Comparison of ENCODE assay signal across 19 cellular contexts in genomic region chrY:19392876-19393275, GRCh38.
DNase-seq lines count a peak whose midpoint lies in the region; ATAC-seq lines count a peak whose summit lies in the region.
"Had no signal": no experiment of that assay in that cellular context is flagged by ENCODE, and none has a peak within 500 bp of the region (broad histone marks: within the 10 kb centered on the region; RNA-seq: fewer than 3 reads in every experiment).

No MANE protein-coding gene starts in this region.

- peak overlapping the region; percentile 64 for H2AFZ ChIP-seq in ACC112 (ENCODE audit: low read length, unreplicated experiment)
- H2AFZ ChIP-seq: GM23248 had no signal

- POLR2A ChIA-PET in activated CD4-positive, alpha-beta T cell treated with anti-CD3 and anti-CD28 coated beads, Interleukin-2, amount 10 ng/mL, durations not matched to agents 7 days and 5 days (lab: Charles Lee) = no interaction called here
- POLR2A ChIA-PET in activated naive CD8-positive, alpha-beta T cell treated with anti-CD3 and anti-CD28 coated beads, Interleukin-2, amount 10 ng/mL, durations not matched to agents 7 days and 5 days (lab: Charles Lee) = interaction anchor here (0.7 kb wide), 1 partner anchor 1127 kb away, joined by 3 read pairs; no protein-coding TSS in a partner anchor

- H3K4me1 ChIP-seq in ACC112 (ENCODE audit: control insufficient read depth, insufficient read depth, low read length, unreplicated experiment) = no peaks in the 10 kb centered on the region
- H3K4me1 ChIP-seq: BLaER1 treated with 17β-estradiol and CSF1 and Interleukin-3, amounts not matched to agents 10 nM and 100 nM; Peyer's patch had no signal

- no peak for DNase-seq in activated CD4-positive, alpha-beta T cell treated with anti-CD3 and anti-CD28 coated beads, Interleukin-2, amount 10 ng/mL, durations not matched to agents 7 days and 5 days
- DNase-seq in activated CD4-positive, alpha-beta T cell treated with anti-CD3 and anti-CD28 coated beads, Interleukin-2, amount 50 U/mL, for 48 hours = no peak
- DNase-seq in T-helper 17 cell = no peak
- no peak for DNase-seq in activated naive CD8-positive, alpha-beta T cell treated with anti-CD3 and anti-CD28 coated beads, Interleukin-2, amount 10 ng/mL, durations not matched to agents 7 days and 5 days
- DNase-seq in NCI-H748 treated with DMSO at 0.1 percent for 48 hours (lab: John Stamatoyannopoulos, UW) = no peak
- no peak for DNase-seq in midbrain (lab: John Stamatoyannopoulos, UW)
- no peak for DNase-seq in NCI-H2107 (lab: John Stamatoyannopoulos, UW)
- DNase-seq: DMS 273 treated with DMSO at 0.1 percent for 48 hours, GM23248, HCEC 1CT, Karpas-422, MG63, NCI-H1092, NCI-H146, NCI-H2081, NCI-H510A treated with DMSO at 0.1 percent for 48 hours, Peyer's patch had no signal

- H3K4me3 ChIP-seq in ACC112 (ENCODE audit: low read depth, low read length) = no peak overlapping the region
- H3K4me3 ChIP-seq: BLaER1 treated with 17β-estradiol and CSF1 and Interleukin-3, amounts not matched to agents 10 nM and 100 nM; GM23248; MG63; Peyer's patch had no signal

- H3K27ac Mint-ChIP-seq in activated CD4-positive, alpha-beta T cell treated with anti-CD3 and anti-CD28 coated beads, Interleukin-2, amount 10 ng/mL, durations not matched to agents 7 days and 5 days = peak overlapping the region; percentile 83
- H3K27ac Mint-ChIP-seq in T-helper 17 cell = peak overlapping the region; percentile 27
- peak overlapping the region; percentile 89 for H3K27ac Mint-ChIP-seq in activated naive CD8-positive, alpha-beta T cell treated with anti-CD3 and anti-CD28 coated beads, Interleukin-2, amount 10 ng/mL, durations not matched to agents 7 days and 5 days

- H3K9me3 ChIP-seq in T-helper 17 cell (ENCODE audit: control insufficient read depth, low read length, poor library complexity, severe bottlenecking) = no peaks in the 10 kb centered on the region
- H3K9me3 ChIP-seq: BLaER1 treated with 17β-estradiol and CSF1 and Interleukin-3, amounts not matched to agents 10 nM and 100 nM; MG63; Peyer's patch had no signal

- no peaks in the 10 kb centered on the region for H3K79me2 ChIP-seq in ACC112 (ENCODE audit: control insufficient read depth, insufficient read depth, low read length, unreplicated experiment)

- no peaks in the 10 kb centered on the region for H3K36me3 ChIP-seq in ACC112 (ENCODE audit: insufficient read depth, low read length)
- H3K36me3 ChIP-seq: BLaER1 treated with 17β-estradiol and CSF1 and Interleukin-3, amounts not matched to agents 10 nM and 100 nM; MG63; Peyer's patch had no signal

- peak overlapping the region; percentile 65 for H3K4me3 Mint-ChIP-seq in activated CD4-positive, alpha-beta T cell treated with anti-CD3 and anti-CD28 coated beads, Interleukin-2, amount 10 ng/mL, durations not matched to agents 7 days and 5 days
- peak overlapping the region; percentile 80 for H3K4me3 Mint-ChIP-seq in T-helper 17 cell
- H3K4me3 Mint-ChIP-seq in activated naive CD8-positive, alpha-beta T cell treated with anti-CD3 and anti-CD28 coated beads, Interleukin-2, amount 10 ng/mL, durations not matched to agents 7 days and 5 days = peak overlapping the region; percentile 81

- H3K27ac ChIP-seq in ACC112 (ENCODE audit: low read depth, low read length) = no peak overlapping the region
- H3K27ac ChIP-seq: BLaER1 treated with 17β-estradiol and CSF1 and Interleukin-3, amounts not matched to agents 10 nM and 100 nM; GM23248; Peyer's patch had no signal

- CTCF ChIA-PET in activated CD4-positive, alpha-beta T cell treated with anti-CD3 and anti-CD28 coated beads, Interleukin-2, amount 10 ng/mL, durations not matched to agents 7 days and 5 days (lab: Charles Lee) = no interaction called here

- H3K36me3 Mint-ChIP-seq in activated CD4-positive, alpha-beta T cell treated with anti-CD3 and anti-CD28 coated beads, Interleukin-2, amount 10 ng/mL, durations not matched to agents 7 days and 5 days (ENCODE audit: low read depth) = peaks cover 1% of the 10 kb centered on the region
- no peaks in the 10 kb centered on the region for H3K36me3 Mint-ChIP-seq in T-helper 17 cell (ENCODE audit: low read depth)
- H3K36me3 Mint-ChIP-seq in activated naive CD8-positive, alpha-beta T cell treated with anti-CD3 and anti-CD28 coated beads, Interleukin-2, amount 10 ng/mL, durations not matched to agents 7 days and 5 days = peaks cover 4% of the 10 kb centered on the region

- no peaks in the 10 kb centered on the region for H3K9me3 Mint-ChIP-seq in activated CD4-positive, alpha-beta T cell treated with anti-CD3 and anti-CD28 coated beads, Interleukin-2, amount 10 ng/mL, durations not matched to agents 7 days and 5 days
- H3K9me3 Mint-ChIP-seq in activated naive CD8-positive, alpha-beta T cell treated with anti-CD3 and anti-CD28 coated beads, Interleukin-2, amount 10 ng/mL, durations not matched to agents 7 days and 5 days = no peaks in the 10 kb centered on the region

- H3K27me3 ChIP-seq in ACC112 (ENCODE audit: insufficient read depth, low read length) = no peaks in the 10 kb centered on the region
- H3K27me3 ChIP-seq: BLaER1 treated with 17β-estradiol and CSF1 and Interleukin-3, amounts not matched to agents 10 nM and 100 nM; MG63; Peyer's patch had no signal

- H3K4me1 Mint-ChIP-seq in activated CD4-positive, alpha-beta T cell treated with anti-CD3 and anti-CD28 coated beads, Interleukin-2, amount 10 ng/mL, durations not matched to agents 7 days and 5 days = peaks cover 18% of the 10 kb centered on the region
- H3K4me1 Mint-ChIP-seq in T-helper 17 cell = peaks cover 6% of the 10 kb centered on the region
- peaks cover 10% of the 10 kb centered on the region for H3K4me1 Mint-ChIP-seq in activated naive CD8-positive, alpha-beta T cell treated with anti-CD3 and anti-CD28 coated beads, Interleukin-2, amount 10 ng/mL, durations not matched to agents 7 days and 5 days

- no peaks in the 10 kb centered on the region for H3K27me3 Mint-ChIP-seq in activated CD4-positive, alpha-beta T cell treated with anti-CD3 and anti-CD28 coated beads, Interleukin-2, amount 10 ng/mL, durations not matched to agents 7 days and 5 days
- no peaks in the 10 kb centered on the region for H3K27me3 Mint-ChIP-seq in T-helper 17 cell
- H3K27me3 Mint-ChIP-seq in activated naive CD8-positive, alpha-beta T cell treated with anti-CD3 and anti-CD28 coated beads, Interleukin-2, amount 10 ng/mL, durations not matched to agents 7 days and 5 days = no peaks in the 10 kb centered on the region

- no peak for ATAC-seq in T-helper 17 cell
- ATAC-seq in activated naive CD8-positive, alpha-beta T cell treated with anti-CD3 and anti-CD28 coated beads, Interleukin-2, amount 10 ng/mL, durations not matched to agents 7 days and 5 days (ENCODE audit: low read depth) = no peak

Comparison
In these comparisons a context has a peak if more than half of its experiments do, and no peak if none do; other contexts are left out.
1. H3K27ac Mint-ChIP-seq: peak in every context shown above with its lines; median percentile 89 in activated naive CD8-positive, alpha-beta T cell treated with anti-CD3 and anti-CD28 coated beads, Interleukin-2, amount 10 ng/mL, durations not matched to agents 7 days and 5 days; 83 in activated CD4-positive, alpha-beta T cell treated with anti-CD3 and anti-CD28 coated beads, Interleukin-2, amount 10 ng/mL, durations not matched to agents 7 days and 5 days; 27 in T-helper 17 cell.